ENCODE assay signal across 15 cellular contexts in genomic region chr5:108515706-108516105, GRCh38.
DNase-seq lines count a peak whose midpoint lies in the region; ATAC-seq, FAIRE-seq and TF ChIP-seq lines count a peak whose summit lies in the region.
"Had no signal": no experiment of that assay in that cellular context is flagged by ENCODE, and none has a peak within 500 bp of the region (broad histone marks: within the 10 kb centered on the region; RNA-seq: fewer than 3 reads in every experiment).

No MANE protein-coding gene starts in this region.

- no peak overlapping the region for H3K4me2 ChIP-seq in OCI-LY1 (ENCODE audit: low read length)
- H3K4me2 ChIP-seq: A549 had no signal

- H3K27me3 ChIP-seq in OCI-LY1 (ENCODE audit: insufficient read depth, low read length) (no peaks in the 10 kb centered on the region), small intestine (ENCODE audit: control insufficient read depth in 2 of 2, insufficient read depth in 2 of 2, low read length in 2 of 2) (peaks cover 0 to 2% of the 10 kb centered on the region in 2 donors)

- no peak for ATAC-seq in sciatic nerve
- ATAC-seq: A549; CD8-positive, alpha-beta T cell had no signal

- H4K20me1 ChIP-seq in OCI-LY1 (ENCODE audit: insufficient read depth, low read length) = no peaks in the 10 kb centered on the region

- H3K27ac Mint-ChIP-seq in nephron progenitor cell = peak overlapping the region; percentile 71
- H3K27ac Mint-ChIP-seq: CD14-positive monocyte; CD8-positive, alpha-beta T cell; H9 had no signal

- H3F3A ChIP-seq in OCI-LY1 (ENCODE audit: insufficient read depth, low read length) = no peaks in the 10 kb centered on the region

- no peaks in the 10 kb centered on the region for H3K79me2 ChIP-seq in OCI-LY1 (ENCODE audit: insufficient read depth, low read length)

- H3K27ac ChIP-seq in OCI-LY1 (ENCODE audit: low read depth, low read length, poor library complexity, severe bottlenecking) = no peak overlapping the region
- H3K27ac ChIP-seq in small intestine (ENCODE audit: low read depth in 1 of 2, low read length in 1 of 2) = no peak overlapping the region
- H3K27ac ChIP-seq: A549 had no signal

- H3K36me3 ChIP-seq in OCI-LY1 (ENCODE audit: insufficient read depth, low read length) (no peaks in the 10 kb centered on the region), small intestine (ENCODE audit: control insufficient read depth in 2 of 2, insufficient read depth in 2 of 2, low read length in 2 of 2) (no peaks in the 10 kb centered on the region)

- FAIRE-seq in small intestine (lab: Jason Lieb, UNC) = no peak
- FAIRE-seq: A549 had no signal

- H3K36me3 Mint-ChIP-seq in nephron progenitor cell (ENCODE audit: low read depth) = no peaks in the 10 kb centered on the region
- H3K36me3 Mint-ChIP-seq: CD14-positive monocyte; CD8-positive, alpha-beta T cell had no signal

- H3K27me3 Mint-ChIP-seq in nephron progenitor cell (ENCODE audit: low read depth, poor library complexity) = no peaks in the 10 kb centered on the region

- no peaks in the 10 kb centered on the region for H3K9me3 Mint-ChIP-seq in nephron progenitor cell
- H3K9me3 Mint-ChIP-seq: CD14-positive monocyte; CD8-positive, alpha-beta T cell; H9 had no signal

- intact Hi-C loops in sciatic nerve (cut with DNase I) = no loop called here

- H3K9me3 ChIP-seq in OCI-LY1 (ENCODE audit: low read length) (no peaks in the 10 kb centered on the region), small intestine (ENCODE audit: control insufficient read depth, low read depth) (no peaks in the 10 kb centered on the region)
- H3K9me3 ChIP-seq: A549, Caco-2 had no signal

- no peak overlapping the region for H3K4me3 Mint-ChIP-seq in nephron progenitor cell
- H3K4me3 Mint-ChIP-seq: CD14-positive monocyte; CD8-positive, alpha-beta T cell; H9 had no signal

- peak; percentile 4 for DNase-seq in fibroblast of mammary gland (ENCODE audit: low read depth)
- no peak for DNase-seq in nephron progenitor cell
- no peak for DNase-seq in GM19238 (ENCODE audit: insufficient read length, low spot score)
- DNase-seq in sciatic nerve (ENCODE audit: low spot score) = no peak
- no peak for DNase-seq in small intestine
- DNase-seq: Caco-2; CD8-positive, alpha-beta T cell; DND-41; GDM1; GOT3; H9; IMR-90 had no signal

- no peaks in the 10 kb centered on the region for H3K9me2 ChIP-seq in OCI-LY1 (ENCODE audit: low read depth, low read length)

- H3K4me1 ChIP-seq in OCI-LY1 (ENCODE audit: insufficient read depth, low read length, severe bottlenecking) (peaks cover 25% of the 10 kb centered on the region), small intestine (ENCODE audit: control insufficient read depth in 2 of 2, insufficient read depth in 1 of 2, low read depth in 1 of 2, low read length in 1 of 2) (peaks cover 3% of the 10 kb centered on the region in 2 donors)
- H3K4me1 ChIP-seq: A549 had no signal

- H3K9ac ChIP-seq in OCI-LY1 (ENCODE audit: low read length) = no peak overlapping the region

- H3K4me3 ChIP-seq in OCI-LY1 (ENCODE audit: low read depth, low read length, poor library complexity, severe bottlenecking) (no peak overlapping the region), fibroblast of mammary gland (ENCODE audit: control insufficient read depth, low read depth, low read length) (no peak overlapping the region), small intestine (ENCODE audit: low read depth in 1 of 2, low read length in 2 of 2) (no peak overlapping the region)
- H3K4me3 ChIP-seq: A549 had no signal

- no peak for TF ChIP-seq CTCF in OCI-LY1 (IDR thresholded peaks at IDR 0.05; ENCODE audit: low read length)
- no peak for TF ChIP-seq CTCF in fibroblast of mammary gland (conservative IDR thresholded peaks at IDR 0.05; ENCODE audit: control insufficient read depth, insufficient read depth, low read depth, low read length)
- no peak for TF ChIP-seq CTCF in nephron progenitor cell (IDR thresholded peaks at IDR 0.05)

- H3K4me1 Mint-ChIP-seq in nephron progenitor cell = peaks cover 40% of the 10 kb centered on the region
- H3K4me1 Mint-ChIP-seq: CD14-positive monocyte had no signal

- 0 out of 2 replicates have a peak overlapping the region, but pooled peaks have one; percentile 28 for H2AFZ ChIP-seq in OCI-LY1 (ENCODE audit: low read length)
